ENCODE assay signal across 15 cellular contexts in genomic region chr18:49100226-49100968, GRCh38.
A peak's percentile ranks its signal among the peaks of the same experiment; 100 is the strongest.
DNase-seq lines count a peak whose midpoint lies in the region; ATAC-seq, FAIRE-seq and TF ChIP-seq lines count a peak whose summit lies in the region.
"Had no signal": no experiment of that assay in that cellular context is flagged by ENCODE, and none has a peak within 500 bp of the region (broad histone marks: within the 10 kb centered on the region; RNA-seq: fewer than 3 reads in every experiment).

No MANE protein-coding gene starts in this region.

- H3K36me3 ChIP-seq in fibroblast of lung (ENCODE audit: control insufficient read depth, insufficient read depth, low read length) (no peaks in the 10 kb centered on the region), osteoblast (ENCODE audit: insufficient read depth, low read length) (no peaks in the 10 kb centered on the region)
- H3K36me3 ChIP-seq in naive thymus-derived CD4-positive, alpha-beta T cell (ENCODE audit: control insufficient read depth in 2 of 3, insufficient read depth in 3 of 3, low read length in 3 of 3), result no peaks in the 10 kb centered on the region
- no peaks in the 10 kb centered on the region for H3K36me3 ChIP-seq in CD4-positive, alpha-beta memory T cell (ENCODE audit: insufficient read depth, low read length)

- peak overlapping the region in 1 of 9 donors; percentile 5 for H3K27ac Mint-ChIP-seq in naive thymus-derived CD4-positive, alpha-beta T cell
- H3K27ac Mint-ChIP-seq in CD4-positive, alpha-beta memory T cell, result no peak overlapping the region
- H3K27ac Mint-ChIP-seq: activated naive CD4-positive, alpha-beta T cell treated with anti-CD3 and anti-CD28 coated beads, Interleukin-2, amount 50 U/mL, for 24 hours; GM23338 had no signal

- H3K9me3 Mint-ChIP-seq in naive thymus-derived CD4-positive, alpha-beta T cell, result peaks cover 0 to 5% (median under 1%) of the 10 kb centered on the region in 11 donors
- peaks cover 0 to 3% (median 0%) of the 10 kb centered on the region in 8 donors for H3K9me3 Mint-ChIP-seq in CD4-positive, alpha-beta memory T cell
- H3K9me3 Mint-ChIP-seq: activated naive CD4-positive, alpha-beta T cell treated with anti-CD3 and anti-CD28 coated beads, Interleukin-2, amount 50 U/mL, for 24 hours; GM23338; neural crest cell had no signal

- TF ChIP-seq CTCF in D721Med (IDR thresholded peaks at IDR 0.05; ENCODE audit: insufficient read depth, missing control alignments), result no peak
- no peak for TF ChIP-seq CTCF in fibroblast of lung (conservative IDR thresholded peaks at IDR 0.05 in 1 of 2, IDR thresholded peaks at IDR 0.05 in 1 of 2; ENCODE audit: low read depth in 1 of 2, low read length in 2 of 2)
- TF ChIP-seq CTCF in osteoblast (IDR thresholded peaks at IDR 0.05; ENCODE audit: extremely low read depth, low read depth, low read length), result no peak

- FAIRE-seq in D721Med (lab: Jason Lieb, UNC) (peak; percentile 83), RCC 7860 (lab: Jason Lieb, UNC) (peak; percentile 96)

- H3K27me3 ChIP-seq in fibroblast of lung (ENCODE audit: control insufficient read depth, insufficient read depth, low read length) (no peaks in the 10 kb centered on the region), osteoblast (ENCODE audit: insufficient read depth, low read length) (no peaks in the 10 kb centered on the region)
- H3K27me3 ChIP-seq in naive thymus-derived CD4-positive, alpha-beta T cell (ENCODE audit: control insufficient read depth in 2 of 2, insufficient read depth in 2 of 2, low read length in 2 of 2), result no peaks in the 10 kb centered on the region
- no peaks in the 10 kb centered on the region for H3K27me3 ChIP-seq in CD4-positive, alpha-beta memory T cell (ENCODE audit: insufficient read depth, low read length)
- H3K27me3 ChIP-seq: spleen had no signal

- DNase-seq in D721Med (ENCODE audit: insufficient read length, low spot score) (no peak), RCC 7860 (ENCODE audit: low spot score) (peak; percentile 77), fibroblast of lung (ENCODE audit: low read depth in 2 of 2) (peak; percentile 22 to 76), osteoblast (ENCODE audit: insufficient read length, low spot score, missing footprints) (no peak), NK-92 (lab: John Stamatoyannopoulos, UW; ENCODE audit: unreplicated experiment) (no peak)
- DNase-seq in naive thymus-derived CD4-positive, alpha-beta T cell, result no peak
- no peak for DNase-seq in CD4-positive, alpha-beta memory T cell
- DNase-seq: DMS153, NCI-H1436, spleen, SW 1271 had no signal

- ATAC-seq in HG03045 (IDR thresholded peaks at IDR 0.05; ENCODE audit: unreplicated experiment), result no peak
- ATAC-seq in naive thymus-derived CD4-positive, alpha-beta T cell, result no peak
- ATAC-seq: GM23338 had no signal

- H2AFZ ChIP-seq in fibroblast of lung (ENCODE audit: low read length) (no peak overlapping the region), osteoblast (ENCODE audit: low read length) (no peak overlapping the region)
- H2AFZ ChIP-seq: GM23338 had no signal

- peaks cover 2% of the 10 kb centered on the region for H3K4me1 ChIP-seq in fibroblast of lung (ENCODE audit: control insufficient read depth, extremely low read depth, insufficient read depth, low read length)
- peaks cover 24% of the 10 kb centered on the region for H3K4me1 ChIP-seq in osteoblast (ENCODE audit: insufficient read depth, low read length)
- no peaks in the 10 kb centered on the region for H3K4me1 ChIP-seq in naive thymus-derived CD4-positive, alpha-beta T cell (ENCODE audit: control insufficient read depth in 2 of 2, insufficient read depth in 2 of 2, low read length in 2 of 2)
- H3K4me1 ChIP-seq in CD4-positive, alpha-beta memory T cell (ENCODE audit: insufficient read depth, low read length), result no peaks in the 10 kb centered on the region
- H3K4me1 ChIP-seq: spleen had no signal

- H3K27ac ChIP-seq in fibroblast of lung (ENCODE audit: insufficient read depth, low read length) (no peak overlapping the region), osteoblast (ENCODE audit: low read depth, low read length) (peak overlapping the region; percentile 6)
- no peak overlapping the region for H3K27ac ChIP-seq in naive thymus-derived CD4-positive, alpha-beta T cell (ENCODE audit: low read depth, low read length)
- no peak overlapping the region for H3K27ac ChIP-seq in CD4-positive, alpha-beta memory T cell (ENCODE audit: low read depth, low read length)
- H3K27ac ChIP-seq: spleen had no signal

- no peaks in the 10 kb centered on the region for H3K9me3 ChIP-seq in fibroblast of lung (ENCODE audit: control insufficient read depth, insufficient read depth, low read depth, low read length)
- H3K9me3 ChIP-seq in osteoblast (ENCODE audit: low read depth, low read length), result no peaks in the 10 kb centered on the region
- no peaks in the 10 kb centered on the region for H3K9me3 ChIP-seq in naive thymus-derived CD4-positive, alpha-beta T cell (ENCODE audit: control insufficient read depth in 2 of 3, low read length in 3 of 3)
- H3K9me3 ChIP-seq in CD4-positive, alpha-beta memory T cell (ENCODE audit: control insufficient read depth in 1 of 2, low read length in 2 of 2), result no peaks in the 10 kb centered on the region

- no peaks in the 10 kb centered on the region for H4K20me1 ChIP-seq in fibroblast of lung (ENCODE audit: control insufficient read depth, extremely low read depth, insufficient read depth, low read length)
- no peaks in the 10 kb centered on the region for H4K20me1 ChIP-seq in osteoblast (ENCODE audit: insufficient read depth, low read length)

- H3K79me2 ChIP-seq in fibroblast of lung (ENCODE audit: control insufficient read depth, insufficient read depth, low read length), result no peaks in the 10 kb centered on the region
- no peaks in the 10 kb centered on the region for H3K79me2 ChIP-seq in osteoblast (ENCODE audit: insufficient read depth, low read length)

- peaks cover 0 to 5% (median 2%) of the 10 kb centered on the region in 7 donors for H3K4me1 Mint-ChIP-seq in naive thymus-derived CD4-positive, alpha-beta T cell
- peaks cover 0 to 1% (median 0%) of the 10 kb centered on the region in 4 donors for H3K4me1 Mint-ChIP-seq in CD4-positive, alpha-beta memory T cell
- H3K4me1 Mint-ChIP-seq: GM23338 had no signal

- CTCF ChIA-PET in naive thymus-derived CD4-positive, alpha-beta T cell (lab: Charles Lee), result no interaction called here
- CTCF ChIA-PET in CD4-positive, alpha-beta memory T cell (lab: Charles Lee; ENCODE audit: partially characterized antibody), result no interaction called here

- POLR2A ChIA-PET in naive thymus-derived CD4-positive, alpha-beta T cell (lab: Charles Lee), result no interaction called here
- POLR2A ChIA-PET in CD4-positive, alpha-beta memory T cell (lab: Charles Lee; ENCODE audit: partially characterized antibody), result no interaction called here

- H3K4me2 ChIP-seq in fibroblast of lung (ENCODE audit: extremely low read depth, insufficient read depth, low read length), result no peak overlapping the region
- peak overlapping the region; percentile 60 for H3K4me2 ChIP-seq in osteoblast (ENCODE audit: insufficient read depth, low read length)
- H3K4me2 ChIP-seq: GM23338 had no signal

- intact Hi-C loops in naive thymus-derived CD4-positive, alpha-beta T cell (cut with micrococcal nuclease), result no loop called here
- intact Hi-C loops in CD4-positive, alpha-beta memory T cell (cut with micrococcal nuclease), result no loop called here

- peaks cover 1 to 20% (median 16%) of the 10 kb centered on the region in 5 donors for H3K36me3 Mint-ChIP-seq in naive thymus-derived CD4-positive, alpha-beta T cell
- H3K36me3 Mint-ChIP-seq in CD4-positive, alpha-beta memory T cell, result peaks cover 7 to 13% of the 10 kb centered on the region in 2 donors

- no peak overlapping the region for H3K9ac ChIP-seq in fibroblast of lung (ENCODE audit: insufficient read depth, low read length)

- no peak overlapping the region for H3K4me3 ChIP-seq in fibroblast of lung (replicated peaks in 1 of 4; ENCODE audit: control extremely low read depth in 1 of 4, insufficient read depth in 1 of 4, low read depth in 3 of 4, low read length in 4 of 4)
- H3K4me3 ChIP-seq in osteoblast (ENCODE audit: insufficient read depth, low read length), result no peak overlapping the region
- no peak overlapping the region for H3K4me3 ChIP-seq in naive thymus-derived CD4-positive, alpha-beta T cell (ENCODE audit: low read length)
- H3K4me3 ChIP-seq in CD4-positive, alpha-beta memory T cell (ENCODE audit: low read length in 2 of 2), result no peak overlapping the region
- H3K4me3 ChIP-seq: GM23338, spleen had no signal

- H3K27me3 Mint-ChIP-seq in naive thymus-derived CD4-positive, alpha-beta T cell, result no peaks in the 10 kb centered on the region
- H3K27me3 Mint-ChIP-seq in CD4-positive, alpha-beta memory T cell, result no peaks in the 10 kb centered on the region
- H3K27me3 Mint-ChIP-seq: activated naive CD4-positive, alpha-beta T cell treated with anti-CD3 and anti-CD28 coated beads, Interleukin-2, amount 50 U/mL, for 24 hours had no signal

- no peak overlapping the region for H3K4me3 Mint-ChIP-seq in naive thymus-derived CD4-positive, alpha-beta T cell
- H3K4me3 Mint-ChIP-seq in CD4-positive, alpha-beta memory T cell, result no peak overlapping the region
- H3K4me3 Mint-ChIP-seq: activated naive CD4-positive, alpha-beta T cell treated with anti-CD3 and anti-CD28 coated beads, Interleukin-2, amount 50 U/mL, for 24 hours; GM23338; neural crest cell had no signal

Comparison
In these comparisons a context has a peak if more than half of its experiments do, and no peak if none do; other contexts are left out.
1. DNase-seq: peak in RCC 7860 (single experiment) and fibroblast of lung (2 of 2); none in D721Med (single experiment), osteoblast (single experiment), NK-92 (single experiment), naive thymus-derived CD4-positive, alpha-beta T cell (0 of 9) and CD4-positive, alpha-beta memory T cell (0 of 5).